Comparison of ENCODE assay signal across 27 cellular contexts in the genomic region with DNA sequence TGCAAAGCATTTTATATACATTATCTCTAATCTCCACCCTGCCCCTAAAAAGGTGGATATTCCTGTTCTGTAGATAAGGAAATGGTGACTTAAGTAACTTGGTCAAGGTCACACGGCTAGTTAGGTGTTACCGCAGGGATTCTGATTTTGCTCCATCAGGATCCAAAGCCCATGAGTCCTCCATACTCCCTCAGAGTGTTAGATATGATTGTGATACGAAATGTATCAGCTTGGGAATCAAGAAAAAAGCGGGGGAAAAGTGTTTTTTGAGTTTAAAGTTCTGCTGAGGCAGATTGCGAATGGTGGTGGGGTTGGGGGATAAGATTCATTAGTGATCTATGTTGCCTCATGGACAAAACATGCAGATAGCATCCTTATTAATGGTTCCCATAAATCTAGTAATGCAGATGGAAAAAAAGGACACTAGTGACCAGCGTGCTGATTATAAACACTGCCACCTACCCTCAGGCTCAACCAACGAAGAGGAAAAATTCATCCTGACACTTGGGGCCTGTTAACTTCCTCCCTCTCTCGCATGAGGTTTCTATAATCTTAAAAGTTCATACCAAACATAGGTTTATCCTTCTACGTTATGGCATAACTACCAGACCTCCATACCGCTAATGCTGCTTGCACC.
"Had no signal": no experiment of that assay in that cellular context is flagged by ENCODE, and none has a peak within 500 bp of the region (broad histone marks: within the 10 kb centered on the region; RNA-seq: fewer than 3 reads in every experiment).

No MANE protein-coding gene starts in this region.

- H3K36me3 Mint-ChIP-seq: immature natural killer cell; neural progenitor cell; stimulated activated memory B cell treated with anti-CD40 and anti-IgM and Interleukin-4, amounts not matched to agents 10 μg/mL and 1 μg/mL and 100 μg/mL, for 72 hours had no signal

- H3K4me2 ChIP-seq: neural progenitor cell had no signal

- H3K4me3 ChIP-seq: mucosa of descending colon, neural progenitor cell, psoas muscle, uterus had no signal

- H3K9me3 ChIP-seq: gastrocnemius medialis, mucosa of descending colon, psoas muscle, sigmoid colon, uterus had no signal

- DNase-seq: activated CD4-positive, alpha-beta T cell treated with anti-CD3 and anti-CD28 coated beads, Interleukin-2, amount 10 ng/mL, durations not matched to agents 7 days and 5 days; activated CD8-positive, alpha-beta T cell treated with anti-CD3 and anti-CD28 coated beads, Interleukin-2, amount 10 ng/mL, durations not matched to agents 7 days and 5 days; activated naive CD4-positive, alpha-beta T cell treated with anti-CD3 and anti-CD28 coated beads for 36 hours; activated naive CD8-positive, alpha-beta T cell treated with anti-CD3 and anti-CD28 coated beads, Interleukin-2, amount 50 U/mL, for 24 hours; activated T-cell treated with anti-CD3 and anti-CD28 coated beads, Interleukin-2, amount 50 U/mL, for 24 hours; anterior cingulate cortex; brain microvascular endothelial cell; cortex of kidney; gastrocnemius medialis; head of caudate nucleus; immature natural killer cell; kidney glomerular epithelial cell; mesenchymal stem cell; mucosa of descending colon; naive B cell; psoas muscle; sigmoid colon; stimulated activated CD4-positive, alpha-beta T cell treated with anti-CD3 and anti-CD28 coated beads, Interleukin-4, amount 100 ng/mL, for 4 hours; T-helper 1 cell; T-helper 9 cell; uterus had no signal

- H2AFZ ChIP-seq: neural progenitor cell had no signal

- H3K27me3 ChIP-seq: brain microvascular endothelial cell, uterus had no signal

- H3K9me3 Mint-ChIP-seq: activated CD4-positive, alpha-beta T cell treated with anti-CD3 and anti-CD28 coated beads, Interleukin-2, amount 10 ng/mL, durations not matched to agents 7 days and 5 days; activated naive CD4-positive, alpha-beta T cell treated with anti-CD3 and anti-CD28 coated beads for 36 hours; activated naive CD8-positive, alpha-beta T cell treated with anti-CD3 and anti-CD28 coated beads, Interleukin-2, amount 50 U/mL, for 24 hours; activated T-cell treated with anti-CD3 and anti-CD28 coated beads, Interleukin-2, amount 50 U/mL, for 24 hours; activated T-helper 2 cell treated with anti-CD3 and anti-CD28 coated beads, Interferon-gamma antibody, Interleukin-2, Interleukin-4, amounts not matched to agents 10 μg/mL and 5 μg/mL and 100 μg/mL, durations not matched to agents 14 hours and 24 hours and 36 hours; central memory CD8-positive, alpha-beta T cell; immature natural killer cell; neural progenitor cell had no signal

- H3K9ac ChIP-seq: neural progenitor cell had no signal

- H3K4me3 Mint-ChIP-seq: activated CD4-positive, alpha-beta T cell treated with anti-CD3 and anti-CD28 coated beads, Interleukin-2, amount 10 ng/mL, durations not matched to agents 7 days and 5 days; activated CD8-positive, alpha-beta T cell treated with anti-CD3 and anti-CD28 coated beads, Interleukin-2, amount 10 ng/mL, durations not matched to agents 7 days and 5 days; activated naive CD8-positive, alpha-beta T cell treated with anti-CD3 and anti-CD28 coated beads, Interleukin-2, amount 50 U/mL, for 24 hours; activated T-cell treated with anti-CD3 and anti-CD28 coated beads, Interleukin-2, amount 50 U/mL, for 24 hours; stimulated activated memory B cell treated with anti-CD40 and anti-IgM and Interleukin-4, amounts not matched to agents 10 μg/mL and 1 μg/mL and 100 μg/mL, for 72 hours had no signal

- H3K36me3 ChIP-seq: brain microvascular endothelial cell, gastrocnemius medialis, neural progenitor cell, sigmoid colon, uterus had no signal

- H3K27ac Mint-ChIP-seq: activated CD4-positive, alpha-beta T cell treated with anti-CD3 and anti-CD28 coated beads, Interleukin-2, amount 10 ng/mL, durations not matched to agents 7 days and 5 days; activated CD8-positive, alpha-beta T cell treated with anti-CD3 and anti-CD28 coated beads, Interleukin-2, amount 10 ng/mL, durations not matched to agents 7 days and 5 days; activated naive CD4-positive, alpha-beta T cell treated with anti-CD3 and anti-CD28 coated beads for 36 hours; activated naive CD8-positive, alpha-beta T cell treated with anti-CD3 and anti-CD28 coated beads, Interleukin-2, amount 50 U/mL, for 24 hours; activated T-cell treated with anti-CD3 and anti-CD28 coated beads, Interleukin-2, amount 50 U/mL, for 24 hours; activated T-helper 2 cell treated with anti-CD3 and anti-CD28 coated beads, Interferon-gamma antibody, Interleukin-2, Interleukin-4, amounts not matched to agents 10 μg/mL and 5 μg/mL and 100 μg/mL, durations not matched to agents 14 hours and 24 hours and 36 hours; immature natural killer cell; naive B cell; neural progenitor cell; stimulated activated memory B cell treated with anti-CD40 and anti-IgM and Interleukin-4, amounts not matched to agents 10 μg/mL and 1 μg/mL and 100 μg/mL, for 72 hours had no signal

- H3K27ac ChIP-seq: brain microvascular endothelial cell, gastrocnemius medialis, neural progenitor cell, psoas muscle, sigmoid colon, uterus had no signal

- H3K4me1 ChIP-seq: gastrocnemius medialis, neural progenitor cell, psoas muscle, uterus had no signal

- ATAC-seq: activated CD4-positive, CD25-positive, alpha-beta regulatory T cell treated with anti-CD3 and anti-CD28 coated beads, Interleukin-2, amount 50 U/mL, for 24 hours; activated CD8-positive, alpha-beta T cell treated with anti-CD3 and anti-CD28 coated beads, Interleukin-2, amount 10 ng/mL, durations not matched to agents 7 days and 5 days; activated naive CD8-positive, alpha-beta T cell treated with anti-CD3 and anti-CD28 coated beads, Interleukin-2, amount 50 U/mL, for 24 hours; esophagus mucosa; gastrocnemius medialis; mucosa of descending colon; psoas muscle; stimulated activated memory B cell treated with anti-CD40 and anti-IgM and Interleukin-4, amounts not matched to agents 10 μg/mL and 1 μg/mL and 100 μg/mL, for 72 hours had no signal
